Comparison of ENCODE assay signal across 8 cellular contexts in the genomic region with DNA sequence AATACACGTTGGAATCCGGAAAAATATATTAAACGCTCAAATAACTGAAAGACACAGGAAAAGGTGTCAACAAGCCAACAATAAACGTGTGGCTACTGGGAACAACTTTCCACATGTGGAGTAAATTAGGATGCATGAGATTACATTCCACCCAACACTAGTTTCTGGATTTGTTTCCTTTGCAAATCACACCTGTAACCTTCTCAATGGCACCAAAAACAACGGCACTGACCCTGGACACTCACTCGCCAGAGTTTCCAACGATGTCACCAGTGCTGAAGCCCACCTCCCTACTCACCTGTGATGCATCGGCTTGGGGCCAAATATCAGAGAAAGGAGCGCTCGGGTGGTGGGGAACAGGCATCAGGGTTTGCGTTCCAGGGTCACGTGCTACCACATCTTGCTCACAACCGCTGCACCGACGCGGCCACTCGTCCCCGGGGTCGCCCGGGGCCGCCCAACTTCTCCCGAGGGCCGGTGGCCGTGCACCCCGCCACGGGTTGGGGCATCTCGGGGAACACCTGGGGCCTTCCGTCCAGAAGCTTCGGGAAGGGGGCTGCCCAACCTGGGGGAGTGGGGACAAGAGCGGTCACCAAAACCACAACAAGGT. TPM values are rescaled to one million over a fixed set of nuclear protein-coding genes. Genes with fewer than 3 reads are reported as not detected.
DNase-seq lines count a peak whose midpoint lies in the region; ATAC-seq and TF ChIP-seq lines count a peak whose summit lies in the region.

No MANE protein-coding gene starts in this region.

- H3K27ac Mint-ChIP-seq in activated B cell treated with CpG ODN at 0.5 μM for 24 hours = peak overlapping the region; percentile 74

- H3K4me1 ChIP-seq in effector memory CD4-positive, alpha-beta T cell (ENCODE audit: control insufficient read depth, insufficient read depth, low read length, poor library complexity, severe bottlenecking) = peaks cover 24% of the 10 kb centered on the region
- peaks cover 7 to 34% (median 32%) of the 10 kb centered on the region in 5 donors for H3K4me1 ChIP-seq in subcutaneous abdominal adipose tissue (ENCODE audit: control insufficient read depth in 5 of 5, insufficient read depth in 5 of 5, low read length in 5 of 5)

- H3K4me3 ChIP-seq in effector memory CD4-positive, alpha-beta T cell (ENCODE audit: insufficient read depth, low read depth, low read length, poor library complexity, severe bottlenecking) = peak overlapping the region; percentile 71
- H3K4me3 ChIP-seq in subcutaneous abdominal adipose tissue (ENCODE audit: low read depth in 1 of 5, low read length in 5 of 5) = peak overlapping the region; percentile 83 to 97 (median 93)

- peaks cover 33% of the 10 kb centered on the region for H3K4me1 Mint-ChIP-seq in activated B cell treated with CpG ODN at 0.5 μM for 24 hours

- H3K9me3 ChIP-seq in effector memory CD4-positive, alpha-beta T cell (ENCODE audit: control insufficient read depth, low read length) = no peaks in the 10 kb centered on the region
- no peaks in the 10 kb centered on the region for H3K9me3 ChIP-seq in subcutaneous abdominal adipose tissue (ENCODE audit: control insufficient read depth in 5 of 5, low read length in 5 of 5)

- peaks cover 25% of the 10 kb centered on the region for H3K36me3 ChIP-seq in effector memory CD4-positive, alpha-beta T cell (ENCODE audit: control insufficient read depth, insufficient read depth, low read length)
- peaks cover 8 to 24% (median 16%) of the 10 kb centered on the region in 5 donors for H3K36me3 ChIP-seq in subcutaneous abdominal adipose tissue (ENCODE audit: control insufficient read depth in 5 of 5, insufficient read depth in 5 of 5, low read length in 5 of 5)

- ATAC-seq in GM21619 (IDR thresholded peaks at IDR 0.05; ENCODE audit: unreplicated experiment) (peak; percentile 22), activated B cell treated with CpG ODN at 0.5 μM for 24 hours (ENCODE audit: low read depth) (peak; percentile 9)

- no peak for TF ChIP-seq CTCF in activated B cell treated with CpG ODN at 0.5 μM for 24 hours (IDR thresholded peaks at IDR 0.05)

- peak overlapping the region; percentile 39 to 96 (median 87) for H3K9ac ChIP-seq in subcutaneous abdominal adipose tissue (ENCODE audit: low read length in 5 of 5)

- POLR2A ChIA-PET in activated B cell treated with CpG ODN at 0.5 μM for 24 hours (lab: Charles Lee) = interaction anchor here (0.6 to 1.3 kb wide), 5 partner anchors 11 to 1006 kb away, joined by 3 to 5 read pairs (median 4); no protein-coding TSS in a partner anchor

- H3K36me3 Mint-ChIP-seq in activated B cell treated with CpG ODN at 0.5 μM for 24 hours (ENCODE audit: low read depth) = peaks cover 28% of the 10 kb centered on the region

- peak overlapping the region; percentile 72 for H3K27ac ChIP-seq in effector memory CD4-positive, alpha-beta T cell (ENCODE audit: insufficient read depth, low read length, poor library complexity, severe bottlenecking)
- peak overlapping the region; percentile 57 for H3K27ac ChIP-seq in subcutaneous abdominal adipose tissue (ENCODE audit: low read depth, low read length)

- peaks cover 2% of the 10 kb centered on the region for H3K9me3 Mint-ChIP-seq in activated B cell treated with CpG ODN at 0.5 μM for 24 hours

- H3K4me3 Mint-ChIP-seq in activated B cell treated with CpG ODN at 0.5 μM for 24 hours = peak overlapping the region; percentile 89

- no peaks in the 10 kb centered on the region for H3K27me3 Mint-ChIP-seq in activated B cell treated with CpG ODN at 0.5 μM for 24 hours

- intact Hi-C loops in activated B cell treated with CpG ODN at 0.5 μM for 24 hours (cut with micrococcal nuclease) = loop anchor here (5.0 to 10.0 kb wide), 4 partner anchors 364 to 1952 kb away; partner anchors contain the start of genes FAM222A, MMAB, MVK and POLR3B

- DNase-seq in EL (peak; percentile 20), KBM-7 (peak; percentile 39), activated B cell treated with CpG ODN at 0.5 μM for 24 hours (no peak), mucosa of gallbladder (ENCODE audit: low spot score) (peak; percentile 20), DMS153 treated with DMSO at 0.1 percent for 48 hours (lab: John Stamatoyannopoulos, UW; ENCODE audit: unreplicated experiment) (no peak)
- peak in 2 of 3 donors; percentile 12 to 14 for DNase-seq in effector memory CD4-positive, alpha-beta T cell

- no peaks in the 10 kb centered on the region for H3K27me3 ChIP-seq in effector memory CD4-positive, alpha-beta T cell (replicated peaks; ENCODE audit: control insufficient read depth, insufficient read depth, low read length, poor library complexity, severe bottlenecking)
- no peaks in the 10 kb centered on the region for H3K27me3 ChIP-seq in subcutaneous abdominal adipose tissue (ENCODE audit: control insufficient read depth in 5 of 5, insufficient read depth in 4 of 5, low read length in 5 of 5)

- in situ Hi-C loops in KBM-7 (cut with MboI; ENCODE audit: low pct_unique_long_range_greater_than_20kb, low sequenced_read_pairs) = loop anchor here (25.0 kb wide), 1 partner anchor 127 kb away; no protein-coding TSS in a partner anchor

- CTCF ChIA-PET in activated B cell treated with CpG ODN at 0.5 μM for 24 hours (lab: Charles Lee) = interaction anchor here (1.0 to 2.5 kb wide), 2 partner anchors 24 to 125 kb away, joined by 3 to 11 read pairs; no protein-coding TSS in a partner anchor

RNA-seq across cellular contexts. Expression of gene PRDM4, which starts 0.6 kb away (rescaled TPM):
- total RNA-seq in activated B cell treated with CpG ODN at 0.5 μM for 24 hours (37.8 and 45.2 TPM in 2 replicates), mucosa of gallbladder (27.8 TPM)

RNA-seq across cellular contexts. Expression of gene ASCL4, which starts 14.2 kb away (rescaled TPM):
- not detected in 2 replicates for total RNA-seq in activated B cell treated with CpG ODN at 0.5 μM for 24 hours
- not detected for total RNA-seq in mucosa of gallbladder

Comparison
In these comparisons a context has a peak if more than half of its experiments do, and no peak if none do; other contexts are left out.
1. DNase-seq: peak in EL (single experiment), KBM-7 (single experiment), effector memory CD4-positive, alpha-beta T cell (2 of 3) and mucosa of gallbladder (single experiment); none in activated B cell treated with CpG ODN at 0.5 μM for 24 hours (single experiment) and DMS153 treated with DMSO at 0.1 percent for 48 hours (single experiment).